ENCODE assay signal across 21 cellular contexts in genomic region chr6:170404036-170404435, GRCh38.
DNase-seq lines count a peak whose midpoint lies in the region; ATAC-seq and TF ChIP-seq lines count a peak whose summit lies in the region.
"Had no signal": no experiment of that assay in that cellular context is flagged by ENCODE, and none has a peak within 500 bp of the region (broad histone marks: within the 10 kb centered on the region; RNA-seq: fewer than 3 reads in every experiment).

No MANE protein-coding gene starts in this region.

- peaks cover 22% of the 10 kb centered on the region for H3K36me3 ChIP-seq in RWPE2 (ENCODE audit: low read depth)

- DNase-seq in RWPE2 (ENCODE audit: low spot score) (no peak), dorsolateral prefrontal cortex (peak; percentile 45 to 88 (median 81)), medulla oblongata (ENCODE audit: extremely low spot score) (peak; percentile 69), substantia nigra (lab: John Stamatoyannopoulos, UW) (peak in 32 of 49 donors; percentile 7 to 76 (median 31)), DMS79 (lab: John Stamatoyannopoulos, UW) (no peak), endothelial cell (ENCODE audit: low spot score) (no peak), SHP77 treated with DMSO at 0.1 percent for 48 hours (lab: John Stamatoyannopoulos, UW) (no peak)
- DNase-seq in activated CD4-positive, CD25-positive, alpha-beta regulatory T cell treated with anti-CD3 and anti-CD28 coated beads, Interleukin-2, amount 50 U/mL, for 72 hours = no peak
- DNase-seq: activated CD4-positive, alpha-beta T cell treated with anti-CD3 and anti-CD28 coated beads, Interleukin-2, amount 50 U/mL, for 48 hours; activated naive CD8-positive, alpha-beta T cell treated with anti-CD3 and anti-CD28 coated beads for 36 hours; activated T-cell treated with anti-CD3 and anti-CD28 coated beads, Interleukin-2, amount 50 U/mL, for 48 hours; DMS53; NCI-H2029 treated with DMSO at 0.1 percent for 48 hours; NCI-H524 treated with DMSO at 0.1 percent for 48 hours; OCI-M1; sigmoid colon; trophoblast cell had no signal

- peaks cover 32% of the 10 kb centered on the region for H3K36me3 Mint-ChIP-seq in endothelial cell (ENCODE audit: low read depth, unreplicated experiment)

- TF ChIP-seq CTCF in RWPE2 (IDR thresholded peaks at IDR 0.05; ENCODE audit: poor library complexity, severe bottlenecking) = no peak
- peak in 5 of 56 donors; percentile 7 to 19 (median 13) for TF ChIP-seq CTCF in dorsolateral prefrontal cortex (IDR thresholded peaks at IDR 0.05 in 54 of 56, conservative IDR thresholded peaks at IDR 0.05 in 2 of 56; ENCODE audit: low read depth in 1 of 56, partially characterized antibody in 56 of 56)
- no peak for TF ChIP-seq CTCF in endothelial cell (IDR thresholded peaks at IDR 0.05; ENCODE audit: unreplicated experiment)

- intact Hi-C loops in dorsolateral prefrontal cortex (cut with DNase I) = loop anchor here (1.0 to 5.0 kb wide), 2 partner anchors 34 to 97 kb away; partner anchors contain the start of gene FAM120B (in 1 of the 2)

- H3K4me3 ChIP-seq in RWPE2 (ENCODE audit: severe bottlenecking) = no peak overlapping the region
- peak overlapping the region in 5 of 59 donors; percentile 2 to 37 (median 9) for H3K4me3 ChIP-seq in dorsolateral prefrontal cortex
- H3K4me3 ChIP-seq: coronary artery, sigmoid colon, SK-N-MC had no signal

- no peaks in the 10 kb centered on the region for H3K27me3 ChIP-seq in RWPE2 (ENCODE audit: insufficient read depth, poor library complexity, severe bottlenecking)
- H3K27me3 ChIP-seq in dorsolateral prefrontal cortex = no peaks in the 10 kb centered on the region
- H3K27me3 ChIP-seq: sigmoid colon had no signal

- H3K9me3 Mint-ChIP-seq in endothelial cell (ENCODE audit: unreplicated experiment) = no peaks in the 10 kb centered on the region
- H3K9me3 Mint-ChIP-seq: activated naive CD8-positive, alpha-beta T cell treated with anti-CD3 and anti-CD28 coated beads for 36 hours; neural crest cell had no signal

- no peak for ATAC-seq in RWPE2 (ENCODE audit: low read depth)
- ATAC-seq: esophagus mucosa had no signal

- no peaks in the 10 kb centered on the region for H3K4me1 Mint-ChIP-seq in endothelial cell (ENCODE audit: unreplicated experiment)
- H3K4me1 Mint-ChIP-seq: activated naive CD8-positive, alpha-beta T cell treated with anti-CD3 and anti-CD28 coated beads for 36 hours had no signal

- H3K9me3 ChIP-seq in RWPE2 (ENCODE audit: severe bottlenecking) = no peaks in the 10 kb centered on the region
- H3K9me3 ChIP-seq: sigmoid colon had no signal

- H3K27me3 Mint-ChIP-seq in endothelial cell (ENCODE audit: unreplicated experiment) = peaks cover 2% of the 10 kb centered on the region
- H3K27me3 Mint-ChIP-seq: activated naive CD8-positive, alpha-beta T cell treated with anti-CD3 and anti-CD28 coated beads for 36 hours had no signal

- H3K4me3 Mint-ChIP-seq in endothelial cell (ENCODE audit: unreplicated experiment) = no peak overlapping the region
- H3K4me3 Mint-ChIP-seq: activated naive CD8-positive, alpha-beta T cell treated with anti-CD3 and anti-CD28 coated beads for 36 hours had no signal

- peaks cover 30% of the 10 kb centered on the region for H3K4me1 ChIP-seq in RWPE2 (ENCODE audit: insufficient read depth, poor library complexity, severe bottlenecking)
- H3K4me1 ChIP-seq: sigmoid colon had no signal

- H3K27ac ChIP-seq in RWPE2 (ENCODE audit: poor library complexity, severe bottlenecking) (peak overlapping the region; percentile 100), dorsolateral prefrontal cortex (peak overlapping the region in 52 of 59 donors; percentile 7 to 88 (median 70)), substantia nigra (ENCODE audit: low read depth, low read length, poor library complexity, severe bottlenecking) (peak overlapping the region; percentile 64)
- H3K27ac ChIP-seq: coronary artery, sigmoid colon, SK-N-MC had no signal

- no peak overlapping the region for H3K27ac Mint-ChIP-seq in endothelial cell (ENCODE audit: unreplicated experiment)
- H3K27ac Mint-ChIP-seq: activated naive CD8-positive, alpha-beta T cell treated with anti-CD3 and anti-CD28 coated beads for 36 hours had no signal

Comparison
In these comparisons a context has a peak if more than half of its experiments do, and no peak if none do; other contexts are left out.
1. DNase-seq: peak in dorsolateral prefrontal cortex (10 of 10), medulla oblongata (single experiment) and substantia nigra (32 of 49); none in RWPE2 (single experiment), DMS79 (single experiment), endothelial cell (single experiment), activated CD4-positive, CD25-positive, alpha-beta regulatory T cell treated with anti-CD3 and anti-CD28 coated beads, Interleukin-2, amount 50 U/mL, for 72 hours (single experiment) and SHP77 treated with DMSO at 0.1 percent for 48 hours (single experiment).
2. Peak in every context shown above with its lines, with median percentiles within 50 percentile points of each other: H3K27ac ChIP-seq.